ENCODE assay signal across 1 cellular context in the genomic region with DNA sequence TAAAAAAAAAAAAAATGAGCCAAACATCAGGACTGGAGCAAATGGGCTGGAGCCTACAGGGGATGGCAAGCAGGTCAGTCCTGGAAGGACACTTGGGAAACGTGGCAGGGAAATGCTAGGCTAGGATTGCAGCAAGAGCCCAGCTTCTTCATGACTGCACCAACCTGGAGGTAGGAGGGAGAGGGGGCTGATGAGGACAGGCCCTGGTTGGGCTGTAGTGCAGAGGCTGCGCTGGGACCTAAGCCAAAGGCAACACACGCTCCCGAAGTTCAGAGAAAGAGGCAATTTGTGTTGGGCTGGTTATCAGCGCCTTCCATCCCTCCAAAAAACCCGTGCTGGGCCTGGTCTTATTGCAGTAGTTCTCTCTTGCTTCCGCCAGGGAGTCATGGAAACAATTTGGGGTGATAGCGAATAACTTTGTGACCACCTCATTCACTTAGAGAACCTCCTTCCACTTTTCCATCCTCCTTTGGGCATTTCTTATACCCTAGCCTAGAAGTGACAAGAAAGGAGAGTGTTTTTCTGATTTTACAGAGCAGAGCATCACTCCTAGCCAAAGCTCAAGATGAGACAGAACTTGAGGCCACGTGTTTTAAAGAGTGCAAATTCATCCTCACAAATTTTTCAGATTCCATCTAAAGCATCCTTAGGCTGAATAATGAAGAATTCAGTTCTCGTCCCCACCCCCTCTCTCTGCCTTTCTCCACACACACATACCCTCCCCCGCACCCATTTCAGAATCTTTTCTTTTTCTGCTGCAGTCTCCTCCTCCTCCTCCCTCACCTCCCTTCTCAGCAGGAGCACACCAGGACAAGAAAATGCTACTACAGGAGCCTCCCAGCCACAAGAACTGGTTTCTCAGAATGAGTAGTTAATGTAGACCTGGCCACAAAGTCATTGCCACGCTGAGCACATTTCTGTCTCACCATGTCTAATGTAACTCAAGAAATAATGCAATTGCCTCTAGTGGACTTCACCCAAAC.
TF ChIP-seq lines count a peak whose summit lies in the region.

No MANE protein-coding gene starts in this region.

TF ChIP-seq in HEK293, 187 proteins besides CTCF, POLR2A, EP300 and RAD21 (continued from another document):
- TF ChIP-seq, protein P1, sequence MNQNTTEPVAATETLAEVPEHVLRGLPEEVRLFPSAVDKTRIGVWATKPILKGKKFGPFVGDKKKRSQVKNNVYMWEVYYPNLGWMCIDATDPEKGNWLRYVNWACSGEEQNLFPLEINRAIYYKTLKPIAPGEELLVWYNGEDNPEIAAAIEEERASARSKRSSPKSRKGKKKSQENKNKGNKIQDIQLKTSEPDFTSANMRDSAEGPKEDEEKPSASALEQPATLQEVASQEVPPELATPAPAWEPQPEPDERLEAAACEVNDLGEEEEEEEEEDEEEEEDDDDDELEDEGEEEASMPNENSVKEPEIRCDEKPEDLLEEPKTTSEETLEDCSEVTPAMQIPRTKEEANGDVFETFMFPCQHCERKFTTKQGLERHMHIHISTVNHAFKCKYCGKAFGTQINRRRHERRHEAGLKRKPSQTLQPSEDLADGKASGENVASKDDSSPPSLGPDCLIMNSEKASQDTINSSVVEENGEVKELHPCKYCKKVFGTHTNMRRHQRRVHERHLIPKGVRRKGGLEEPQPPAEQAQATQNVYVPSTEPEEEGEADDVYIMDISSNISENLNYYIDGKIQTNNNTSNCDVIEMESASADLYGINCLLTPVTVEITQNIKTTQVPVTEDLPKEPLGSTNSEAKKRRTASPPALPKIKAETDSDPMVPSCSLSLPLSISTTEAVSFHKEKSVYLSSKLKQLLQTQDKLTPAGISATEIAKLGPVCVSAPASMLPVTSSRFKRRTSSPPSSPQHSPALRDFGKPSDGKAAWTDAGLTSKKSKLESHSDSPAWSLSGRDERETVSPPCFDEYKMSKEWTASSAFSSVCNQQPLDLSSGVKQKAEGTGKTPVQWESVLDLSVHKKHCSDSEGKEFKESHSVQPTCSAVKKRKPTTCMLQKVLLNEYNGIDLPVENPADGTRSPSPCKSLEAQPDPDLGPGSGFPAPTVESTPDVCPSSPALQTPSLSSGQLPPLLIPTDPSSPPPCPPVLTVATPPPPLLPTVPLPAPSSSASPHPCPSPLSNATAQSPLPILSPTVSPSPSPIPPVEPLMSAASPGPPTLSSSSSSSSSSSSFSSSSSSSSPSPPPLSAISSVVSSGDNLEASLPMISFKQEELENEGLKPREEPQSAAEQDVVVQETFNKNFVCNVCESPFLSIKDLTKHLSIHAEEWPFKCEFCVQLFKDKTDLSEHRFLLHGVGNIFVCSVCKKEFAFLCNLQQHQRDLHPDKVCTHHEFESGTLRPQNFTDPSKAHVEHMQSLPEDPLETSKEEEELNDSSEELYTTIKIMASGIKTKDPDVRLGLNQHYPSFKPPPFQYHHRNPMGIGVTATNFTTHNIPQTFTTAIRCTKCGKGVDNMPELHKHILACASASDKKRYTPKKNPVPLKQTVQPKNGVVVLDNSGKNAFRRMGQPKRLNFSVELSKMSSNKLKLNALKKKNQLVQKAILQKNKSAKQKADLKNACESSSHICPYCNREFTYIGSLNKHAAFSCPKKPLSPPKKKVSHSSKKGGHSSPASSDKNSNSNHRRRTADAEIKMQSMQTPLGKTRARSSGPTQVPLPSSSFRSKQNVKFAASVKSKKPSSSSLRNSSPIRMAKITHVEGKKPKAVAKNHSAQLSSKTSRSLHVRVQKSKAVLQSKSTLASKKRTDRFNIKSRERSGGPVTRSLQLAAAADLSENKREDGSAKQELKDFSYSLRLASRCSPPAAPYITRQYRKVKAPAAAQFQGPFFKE (tag by site-specific recombination; IDR thresholded peaks at IDR 0.05; ENCODE audit: borderline replicate concordance) = no peak
- TF ChIP-seq WT1 (tag by site-specific recombination; IDR thresholded peaks at IDR 0.05) (peak; percentile 89), EGR2 (tag by site-specific recombination; IDR thresholded peaks at IDR 0.05; ENCODE audit: low read depth) (peak; percentile 70), ZNF19 (tag by site-specific recombination; IDR thresholded peaks at IDR 0.05; ENCODE audit: low read depth) (no peak), ZNF701 (tag by site-specific recombination; IDR thresholded peaks at IDR 0.05) (no peak), ZNF324 (tag by site-specific recombination; IDR thresholded peaks at IDR 0.05) (no peak), ZNF600 (tag by site-specific recombination; IDR thresholded peaks at IDR 0.05) (peak; percentile 78), KLF8 (tag by site-specific recombination; IDR thresholded peaks at IDR 0.05) (peak; percentile 21; the same call in 1 of the 2 replicates), OSR2 (tag by site-specific recombination; IDR thresholded peaks at IDR 0.05) (peak; percentile 78), ZNF596 (tag by site-specific recombination; IDR thresholded peaks at IDR 0.05) (no peak), ZBTB20 (tag by site-specific recombination; IDR thresholded peaks at IDR 0.05) (no peak), MZF1 (tag by site-specific recombination; IDR thresholded peaks at IDR 0.05; ENCODE audit: borderline replicate concordance) (peak; percentile 57; the same call in 1 of the 2 replicates), ZBTB17 (tag by site-specific recombination; IDR thresholded peaks at IDR 0.05) (peak; percentile 68), ZNF214 (tag by site-specific recombination; IDR thresholded peaks at IDR 0.05; ENCODE audit: borderline replicate concordance) (no peak), ZFHX2 (tag by site-specific recombination; conservative IDR thresholded peaks at IDR 0.05) (peak; percentile 63), ZNF416 (tag by site-specific recombination; IDR thresholded peaks at IDR 0.05) (no peak), ZEB2 (tag by site-specific recombination; IDR thresholded peaks at IDR 0.05) (peak; percentile 39; the same call in 1 of the 2 replicates)
- TF ChIP-seq, protein P2, sequence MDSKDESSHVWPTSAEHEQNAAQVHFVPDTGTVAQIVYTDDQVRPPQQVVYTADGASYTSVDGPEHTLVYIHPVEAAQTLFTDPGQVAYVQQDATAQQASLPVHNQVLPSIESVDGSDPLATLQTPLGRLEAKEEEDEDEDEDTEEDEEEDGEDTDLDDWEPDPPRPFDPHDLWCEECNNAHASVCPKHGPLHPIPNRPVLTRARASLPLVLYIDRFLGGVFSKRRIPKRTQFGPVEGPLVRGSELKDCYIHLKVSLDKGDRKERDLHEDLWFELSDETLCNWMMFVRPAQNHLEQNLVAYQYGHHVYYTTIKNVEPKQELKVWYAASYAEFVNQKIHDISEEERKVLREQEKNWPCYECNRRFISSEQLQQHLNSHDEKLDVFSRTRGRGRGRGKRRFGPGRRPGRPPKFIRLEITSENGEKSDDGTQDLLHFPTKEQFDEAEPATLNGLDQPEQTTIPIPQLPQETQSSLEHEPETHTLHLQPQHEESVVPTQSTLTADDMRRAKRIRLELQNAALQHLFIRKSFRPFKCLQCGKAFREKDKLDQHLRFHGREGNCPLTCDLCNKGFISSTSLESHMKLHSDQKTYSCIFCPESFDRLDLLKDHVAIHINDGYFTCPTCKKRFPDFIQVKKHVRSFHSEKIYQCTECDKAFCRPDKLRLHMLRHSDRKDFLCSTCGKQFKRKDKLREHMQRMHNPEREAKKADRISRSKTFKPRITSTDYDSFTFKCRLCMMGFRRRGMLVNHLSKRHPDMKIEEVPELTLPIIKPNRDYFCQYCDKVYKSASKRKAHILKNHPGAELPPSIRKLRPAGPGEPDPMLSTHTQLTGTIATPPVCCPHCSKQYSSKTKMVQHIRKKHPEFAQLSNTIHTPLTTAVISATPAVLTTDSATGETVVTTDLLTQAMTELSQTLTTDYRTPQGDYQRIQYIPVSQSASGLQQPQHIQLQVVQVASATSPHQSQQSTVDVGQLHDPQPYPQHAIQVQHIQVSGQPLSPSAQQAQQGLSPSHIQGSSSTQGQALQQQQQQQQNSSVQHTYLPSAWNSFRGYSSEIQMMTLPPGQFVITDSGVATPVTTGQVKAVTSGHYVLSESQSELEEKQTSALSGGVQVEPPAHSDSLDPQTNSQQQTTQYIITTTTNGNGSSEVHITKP (tag by site-specific recombination; IDR thresholded peaks at IDR 0.05) = peak; percentile 81
- TF ChIP-seq, protein P3, sequence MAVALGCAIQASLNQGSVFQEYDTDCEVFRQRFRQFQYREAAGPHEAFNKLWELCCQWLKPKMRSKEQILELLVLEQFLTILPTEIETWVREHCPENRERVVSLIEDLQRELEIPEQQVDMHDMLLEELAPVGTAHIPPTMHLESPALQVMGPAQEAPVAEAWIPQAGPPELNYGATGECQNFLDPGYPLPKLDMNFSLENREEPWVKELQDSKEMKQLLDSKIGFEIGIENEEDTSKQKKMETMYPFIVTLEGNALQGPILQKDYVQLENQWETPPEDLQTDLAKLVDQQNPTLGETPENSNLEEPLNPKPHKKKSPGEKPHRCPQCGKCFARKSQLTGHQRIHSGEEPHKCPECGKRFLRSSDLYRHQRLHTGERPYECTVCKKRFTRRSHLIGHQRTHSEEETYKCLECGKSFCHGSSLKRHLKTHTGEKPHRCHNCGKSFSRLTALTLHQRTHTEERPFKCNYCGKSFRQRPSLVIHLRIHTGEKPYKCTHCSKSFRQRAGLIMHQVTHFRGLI (tag by site-specific recombination; IDR thresholded peaks at IDR 0.05) = peak; percentile 100
- TF ChIP-seq, protein P4, sequence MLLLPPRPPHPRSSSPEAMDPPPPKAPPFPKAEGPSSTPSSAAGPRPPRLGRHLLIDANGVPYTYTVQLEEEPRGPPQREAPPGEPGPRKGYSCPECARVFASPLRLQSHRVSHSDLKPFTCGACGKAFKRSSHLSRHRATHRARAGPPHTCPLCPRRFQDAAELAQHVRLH (tag by site-specific recombination; IDR thresholded peaks at IDR 0.05) = peak; percentile 61; the same call in 1 of the 2 replicates
